ENCODE assay signal across 11 cellular contexts in genomic region chrX:107207089-107207488, GRCh38. TPM values are rescaled to one million over a fixed set of nuclear protein-coding genes. Genes with fewer than 3 reads are reported as not detected.
DNase-seq lines count a peak whose midpoint lies in the region; ATAC-seq and TF ChIP-seq lines count a peak whose summit lies in the region.
"Had no signal": no experiment of that assay in that cellular context is flagged by ENCODE, and none has a peak within 500 bp of the region (broad histone marks: within the 10 kb centered on the region; RNA-seq: fewer than 3 reads in every experiment).

No MANE protein-coding gene starts in this region.

- no peak for ATAC-seq in CD8-positive, alpha-beta T cell
- ATAC-seq in T-helper 17 cell (no peak), HG03460 (IDR thresholded peaks at IDR 0.05; ENCODE audit: unreplicated experiment) (no peak)

- peak overlapping the region; percentile 30 for H3K4me3 Mint-ChIP-seq in CD8-positive, alpha-beta T cell
- no peak overlapping the region for H3K4me3 Mint-ChIP-seq in T-helper 17 cell
- no peak overlapping the region for H3K4me3 Mint-ChIP-seq in endothelial cell (ENCODE audit: unreplicated experiment)

- H3K36me3 Mint-ChIP-seq in CD8-positive, alpha-beta T cell, result no peaks in the 10 kb centered on the region
- no peaks in the 10 kb centered on the region for H3K36me3 Mint-ChIP-seq in T-helper 17 cell (ENCODE audit: low read depth)
- no peaks in the 10 kb centered on the region for H3K36me3 Mint-ChIP-seq in endothelial cell (ENCODE audit: low read depth, unreplicated experiment)
- H3K36me3 Mint-ChIP-seq: CD4-positive, CD25-positive, alpha-beta regulatory T cell had no signal

- intact Hi-C loops in CD8-positive, alpha-beta T cell (cut with DNase I, micrococcal nuclease), result loop anchor here (2.0 to 10.0 kb wide), 3 partner anchors 82 to 570 kb away; partner anchors contain the start of genes NCBP2L (in 1 of the 2) and RBM41 (in 1 of the 2)
- intact Hi-C loops in cardiac septum (cut with DNase I), result no loop called here

- POLR2A ChIA-PET in CD8-positive, alpha-beta T cell (lab: Charles Lee), result no interaction called here
- POLR2A ChIA-PET in GM10248 (lab: Yijun Ruan, JAX), result no interaction called here

- no peaks in the 10 kb centered on the region for H3K9me3 Mint-ChIP-seq in CD8-positive, alpha-beta T cell
- H3K9me3 Mint-ChIP-seq in endothelial cell (ENCODE audit: unreplicated experiment), result no peaks in the 10 kb centered on the region
- H3K9me3 Mint-ChIP-seq: CD4-positive, CD25-positive, alpha-beta regulatory T cell had no signal

- H3K27me3 Mint-ChIP-seq in CD8-positive, alpha-beta T cell (ENCODE audit: low read depth), result peaks cover 4% of the 10 kb centered on the region
- H3K27me3 Mint-ChIP-seq in T-helper 17 cell (no peaks in the 10 kb centered on the region), endothelial cell (ENCODE audit: unreplicated experiment) (no peaks in the 10 kb centered on the region)
- H3K27me3 Mint-ChIP-seq: CD4-positive, CD25-positive, alpha-beta regulatory T cell had no signal

- no peak for DNase-seq in CD8-positive, alpha-beta T cell
- DNase-seq in GM10248 (ENCODE audit: extremely low spot score) (peak; percentile 5), T-helper 17 cell (no peak), endothelial cell (ENCODE audit: low spot score) (no peak), cardiac septum (ENCODE audit: low spot score) (no peak), retina (no peak)
- DNase-seq: GDM1, SJCRH30 had no signal

- H3K36me3 ChIP-seq in CD8-positive, alpha-beta T cell (ENCODE audit: insufficient read depth, low read length), result no peaks in the 10 kb centered on the region
- H3K36me3 ChIP-seq: SJCRH30 had no signal

- TF ChIP-seq CTCF in CD8-positive, alpha-beta T cell (IDR thresholded peaks at IDR 0.05), result no peak
- TF ChIP-seq CTCF in GM10248 (IDR thresholded peaks at IDR 0.05; ENCODE audit: control extremely low read depth, extremely low read depth, low read depth, missing control alignments) (no peak), endothelial cell (IDR thresholded peaks at IDR 0.05; ENCODE audit: unreplicated experiment) (no peak)

- H3K27me3 ChIP-seq in CD8-positive, alpha-beta T cell (ENCODE audit: insufficient read depth, low read length), result no peaks in the 10 kb centered on the region
- H3K27me3 ChIP-seq: SJCRH30 had no signal

- no peaks in the 10 kb centered on the region for H3K4me1 ChIP-seq in CD8-positive, alpha-beta T cell (ENCODE audit: insufficient read depth, low read length)
- H3K4me1 ChIP-seq: SJCRH30 had no signal

- H3K9me3 ChIP-seq in CD8-positive, alpha-beta T cell (ENCODE audit: low read length), result no peaks in the 10 kb centered on the region
- H3K9me3 ChIP-seq in T-helper 17 cell (ENCODE audit: control insufficient read depth, low read length, poor library complexity, severe bottlenecking), result no peaks in the 10 kb centered on the region
- H3K9me3 ChIP-seq: SJCRH30 had no signal

- no peak overlapping the region for H3K27ac Mint-ChIP-seq in CD8-positive, alpha-beta T cell
- H3K27ac Mint-ChIP-seq in T-helper 17 cell, result peak overlapping the region; percentile 88
- H3K27ac Mint-ChIP-seq in endothelial cell (ENCODE audit: unreplicated experiment), result peak overlapping the region; percentile 72

- H3K27ac ChIP-seq in CD8-positive, alpha-beta T cell (ENCODE audit: low read depth, low read length), result no peak overlapping the region
- H3K27ac ChIP-seq: KMS-11, SJCRH30 had no signal

- H3K4me1 Mint-ChIP-seq in CD8-positive, alpha-beta T cell (ENCODE audit: low read depth), result peaks cover 6% of the 10 kb centered on the region
- H3K4me1 Mint-ChIP-seq in T-helper 17 cell, result peaks cover 5% of the 10 kb centered on the region
- peaks cover 4% of the 10 kb centered on the region for H3K4me1 Mint-ChIP-seq in endothelial cell (ENCODE audit: unreplicated experiment)

- H3K4me3 ChIP-seq in CD8-positive, alpha-beta T cell (ENCODE audit: low read depth, low read length), result no peak overlapping the region
- H3K4me3 ChIP-seq: SJCRH30 had no signal

- CTCF ChIA-PET in CD8-positive, alpha-beta T cell (lab: Charles Lee), result no interaction called here
- CTCF ChIA-PET in GM10248 (lab: Yijun Ruan, JAX), result no interaction called here

RNA-seq across cellular contexts. Expression of gene DNAAF6, which starts 0.7 kb away (rescaled TPM):
- total RNA-seq in CD8-positive, alpha-beta T cell, result not detected
- total RNA-seq in T-helper 17 cell (not detected), endothelial cell (ENCODE audit: unreplicated experiment) (1.2 TPM), cardiac septum (not detected)
- total RNA-seq: CD4-positive, CD25-positive, alpha-beta regulatory T cell; SJCRH30 had no signal

RNA-seq across cellular contexts. Expression of gene NUP62CL, which starts 0.9 kb away (rescaled TPM):
- under 1 TPM; 0.65 to 0.75 TPM for total RNA-seq in CD8-positive, alpha-beta T cell
- total RNA-seq in T-helper 17 cell (1 to 10 TPM; 2.2 TPM), endothelial cell (ENCODE audit: unreplicated experiment) (9.3 TPM), cardiac septum (1.3 TPM)
- total RNA-seq: SJCRH30 had no signal
